In the genomic region with DNA sequence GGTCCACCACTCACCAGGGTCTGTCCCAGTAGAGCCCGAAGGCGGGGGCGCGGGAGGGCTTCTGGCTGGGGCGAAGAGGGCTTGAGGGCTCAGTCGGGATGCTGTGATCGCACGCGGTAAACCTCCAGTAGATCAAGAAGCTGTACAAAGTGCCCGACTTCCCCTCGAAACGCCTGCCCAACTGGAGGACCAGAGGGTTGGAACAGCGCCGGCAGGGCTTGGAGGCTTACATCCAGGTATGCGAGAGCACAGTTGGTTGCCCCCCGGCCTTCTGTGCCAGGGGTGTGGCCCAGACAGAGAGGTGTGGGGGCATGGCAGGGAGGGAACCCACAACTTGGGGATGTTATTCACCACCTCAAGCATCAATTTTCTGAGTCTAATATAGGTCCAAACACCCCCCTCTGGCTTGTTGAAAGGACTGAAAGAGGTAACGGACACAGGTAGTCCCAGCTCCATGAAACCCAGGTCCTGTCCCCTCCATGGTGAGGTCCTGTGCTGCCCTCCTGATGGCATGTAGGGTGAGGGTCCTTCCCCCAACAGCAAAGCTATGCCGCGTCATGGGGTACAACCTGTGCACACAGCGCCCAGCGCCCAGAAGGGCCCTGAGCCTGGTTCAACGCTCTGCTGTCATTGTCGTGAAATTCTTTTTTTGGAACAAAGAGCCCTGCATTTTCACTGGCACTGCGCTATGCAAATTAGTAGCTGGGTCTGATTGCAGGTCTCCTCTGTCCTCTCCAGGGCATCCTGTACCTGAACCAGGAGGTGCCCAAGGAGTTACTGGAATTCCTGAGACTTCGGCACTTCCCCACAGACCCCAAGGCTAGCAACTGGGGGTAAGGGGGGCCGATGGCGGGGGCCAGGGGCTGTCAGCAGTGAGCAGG, we compare ENCODE assay signal across 8 cellular contexts. TPM values are rescaled to one million over a fixed set of nuclear protein-coding genes. Genes with fewer than 3 reads are reported as not detected.
DNase-seq lines count a peak whose midpoint lies in the region; ATAC-seq and TF ChIP-seq lines count a peak whose summit lies in the region.

No MANE protein-coding gene starts in this region.

- H3K36me3 ChIP-seq in Caco-2 (ENCODE audit: control insufficient read depth, insufficient read depth, low read length), result no peaks in the 10 kb centered on the region
- H3K36me3 ChIP-seq in HUES64 (ENCODE audit: insufficient read depth, low read length), result peaks cover 34% of the 10 kb centered on the region
- peaks cover 31 to 39% of the 10 kb centered on the region in 2 donors for H3K36me3 ChIP-seq in ascending aorta
- H3K36me3 ChIP-seq in mesendoderm (ENCODE audit: control insufficient read depth, insufficient read depth, low read length), result peaks cover 16% of the 10 kb centered on the region

- ATAC-seq in GM19023 (IDR thresholded peaks at IDR 0.05; ENCODE audit: unreplicated experiment), result peak; percentile 16

- H3K23ac ChIP-seq in mesendoderm (ENCODE audit: low read length), result no peak overlapping the region

- TF ChIP-seq CTCF in Caco-2 (IDR thresholded peaks at IDR 0.05; ENCODE audit: insufficient read depth in 1 of 2, low read depth in 1 of 2, low read length in 1 of 2, severe bottlenecking in 1 of 2, unreplicated experiment in 1 of 2) (no peak), ascending aorta (IDR thresholded peaks at IDR 0.05) (no peak)

- CTCF ChIA-PET in Caco-2 (lab: Charles Lee), result interaction anchor here (0.5 to 2.4 kb wide), 9 partner anchors 10 to 559 kb away, joined by 3 to 19 read pairs (median 4); a partner anchor contains a TSS

- peaks cover 2% of the 10 kb centered on the region for H3K79me1 ChIP-seq in mesendoderm (ENCODE audit: low read length)

- H3K9me3 ChIP-seq in Caco-2 (no peaks in the 10 kb centered on the region), HUES64 (ENCODE audit: insufficient read depth, low read depth, low read length) (no peaks in the 10 kb centered on the region), ascending aorta (no peaks in the 10 kb centered on the region)

- BruUV-seq in Caco-2 (replicated peaks; lab: Mats Ljungman, UMichigan), result no TSS peak

- no peak for DNase-seq in Caco-2
- DNase-seq in ascending aorta (ENCODE audit: low spot score in 2 of 2), result no peak
- peak; percentile 37 for DNase-seq in mesendoderm
- no peak for DNase-seq in T1000 (lab: John Stamatoyannopoulos, UW)
- no peak for DNase-seq in NCI-H1694 (lab: John Stamatoyannopoulos, UW)
- no peak for DNase-seq in OCI-M1 (lab: John Stamatoyannopoulos, UW)

- peaks cover 9% of the 10 kb centered on the region for H3K4me1 Mint-ChIP-seq in Caco-2 (ENCODE audit: low read depth, unreplicated experiment)

- H3K4me3 Mint-ChIP-seq in Caco-2 (ENCODE audit: unreplicated experiment), result peak overlapping the region; percentile 73

- no peak overlapping the region for H2AK5ac ChIP-seq in mesendoderm (ENCODE audit: low read length)

- H2BK5ac ChIP-seq in mesendoderm (ENCODE audit: low read length), result no peak overlapping the region

- H3K27ac Mint-ChIP-seq in Caco-2 (ENCODE audit: unreplicated experiment), result no peak overlapping the region

- no peaks in the 10 kb centered on the region for H3K27me3 Mint-ChIP-seq in Caco-2 (ENCODE audit: insufficient read depth, unreplicated experiment)

- H3K4me1 ChIP-seq in Caco-2 (peaks cover 5% of the 10 kb centered on the region; the same call in 1 of the 2 replicates), HUES64 (ENCODE audit: insufficient read depth, low read length) (peaks cover 6% of the 10 kb centered on the region), ascending aorta (peaks cover 11 to 26% of the 10 kb centered on the region in 2 donors), mesendoderm (ENCODE audit: control insufficient read depth, low read depth, low read length) (no peaks in the 10 kb centered on the region)

- H3K56ac ChIP-seq in mesendoderm (ENCODE audit: low read length), result no peak overlapping the region

- POLR2A ChIA-PET in Caco-2 (lab: Charles Lee), result interaction anchor here (0.6 to 1.4 kb wide), 3 partner anchors 10 to 1069 kb away, joined by 3 read pairs; a partner anchor contains a TSS

- no peak overlapping the region for H3K4ac ChIP-seq in mesendoderm (ENCODE audit: low read depth, low read length)

- peak overlapping the region; percentile 24 for H3K4me2 ChIP-seq in mesendoderm (ENCODE audit: low read length)

- no peaks in the 10 kb centered on the region for H3K27me3 ChIP-seq in Caco-2 (replicated peaks; ENCODE audit: control insufficient read depth, insufficient read depth, low read length)
- H3K27me3 ChIP-seq in HUES64 (ENCODE audit: insufficient read depth, low read length), result peaks cover 23% of the 10 kb centered on the region
- H3K27me3 ChIP-seq in ascending aorta, result peaks cover 17% of the 10 kb centered on the region
- peaks cover 8% of the 10 kb centered on the region for H3K27me3 ChIP-seq in mesendoderm (ENCODE audit: insufficient read depth, low read length, poor library complexity)

- H3K9ac ChIP-seq in HUES64 (ENCODE audit: low read depth, low read length) (peak overlapping the region; percentile 65; the same call in 1 of the 2 replicates), mesendoderm (ENCODE audit: low read length) (no peak overlapping the region)

- peaks cover 53% of the 10 kb centered on the region for H3K36me3 Mint-ChIP-seq in Caco-2 (ENCODE audit: insufficient read depth, unreplicated experiment)

- intact Hi-C loops in Caco-2 (cut with micrococcal nuclease; ENCODE audit: unreplicated experiment) (loop anchor here (2.0 kb wide), 1 partner anchor 60 kb away; a partner anchor contains a TSS), ascending aorta (cut with DNase I) (no loop called here)

- no peaks in the 10 kb centered on the region for H3K9me3 Mint-ChIP-seq in Caco-2 (ENCODE audit: unreplicated experiment)

- H2BK120ac ChIP-seq in mesendoderm (ENCODE audit: low read depth, low read length), result no peak overlapping the region

- 32% methylated on average over 27 of the region's 27 CpGs for WGBS in HUES64
- WGBS in mesendoderm (ENCODE audit: extremely low coverage, insufficient coverage, low lambda C conversion rate), result no CpG with 5 or more reads among the region's 27 CpGs

- H3K79me2 ChIP-seq in mesendoderm (ENCODE audit: control insufficient read depth, insufficient read depth, low read length), result no peaks in the 10 kb centered on the region

- H2BK15ac ChIP-seq in mesendoderm (replicated peaks; ENCODE audit: low read depth), result no peak overlapping the region

- no peak overlapping the region for H4K8ac ChIP-seq in mesendoderm (ENCODE audit: low read depth, low read length)

- H3K27ac ChIP-seq in HUES64 (ENCODE audit: low read depth, low read length), result no peak overlapping the region
- no peak overlapping the region for H3K27ac ChIP-seq in ascending aorta
- H3K27ac ChIP-seq in mesendoderm (ENCODE audit: low read depth, low read length), result no peak overlapping the region

- H3K18ac ChIP-seq in mesendoderm (ENCODE audit: low read length), result no peak overlapping the region

- H3K4me3 ChIP-seq in Caco-2 (ENCODE audit: low read depth, low read length) (no peak overlapping the region), HUES64 (ENCODE audit: low read length) (peak overlapping the region; percentile 61), ascending aorta (peak overlapping the region; percentile 43 to 59), mesendoderm (ENCODE audit: low read length) (no peak overlapping the region)

- no peak overlapping the region for H4K5ac ChIP-seq in mesendoderm (ENCODE audit: low read length)

RNA-seq across cellular contexts. Expression of a gene that starts 1.2 kb away (rescaled TPM):
- total RNA-seq in Caco-2 (2022), result 0.91 and 1.2 TPM in 2 replicates
- 1.2 TPM for polyA plus RNA-seq in HUES64 (2013, experiment 1 of 2)
- 2.2 TPM for polyA plus RNA-seq in HUES64 (2013, experiment 2 of 2)
- 0.53 TPM for total RNA-seq in ascending aorta
- polyA plus RNA-seq in mesendoderm (2013, experiment 1 of 2), result 1.2 TPM
- 1.2 TPM for polyA plus RNA-seq in mesendoderm (2013, experiment 2 of 2)

RNA-seq across cellular contexts. Expression of a gene that starts 10.1 kb away (rescaled TPM):
- total RNA-seq in Caco-2 (2022), result 458 and 504 TPM in 2 replicates
- 404 TPM for polyA plus RNA-seq in HUES64 (2013, experiment 1 of 2)
- polyA plus RNA-seq in HUES64 (2013, experiment 2 of 2), result 367 TPM
- total RNA-seq in ascending aorta, result 674 TPM
- 643 TPM for polyA plus RNA-seq in mesendoderm (2013, experiment 1 of 2)
- 637 TPM for polyA plus RNA-seq in mesendoderm (2013, experiment 2 of 2)

RNA-seq across cellular contexts. Expression of a gene that starts 57.0 kb away (rescaled TPM):
- total RNA-seq in Caco-2 (2022) (72.0 and 75.7 TPM in 2 replicates), ascending aorta (33.8 TPM)
- 48.6 TPM for polyA plus RNA-seq in HUES64 (2013, experiment 1 of 2)
- polyA plus RNA-seq in HUES64 (2013, experiment 2 of 2), result 46.7 TPM
- 39.2 TPM for polyA plus RNA-seq in mesendoderm (2013, experiment 1 of 2)
- polyA plus RNA-seq in mesendoderm (2013, experiment 2 of 2), result 41.6 TPM

RNA-seq across cellular contexts. Expression of a gene that starts 59.1 kb away (rescaled TPM):
- total RNA-seq in Caco-2 (2022), result 61.6 and 63.7 TPM in 2 replicates
- polyA plus RNA-seq in HUES64 (2013, experiment 1 of 2), result 90.8 TPM
- 104 TPM for polyA plus RNA-seq in HUES64 (2013, experiment 2 of 2)
- total RNA-seq in ascending aorta, result 2.4 TPM
- 100.0 TPM for polyA plus RNA-seq in mesendoderm (2013, experiment 1 of 2)
- 131 TPM for polyA plus RNA-seq in mesendoderm (2013, experiment 2 of 2)

Comparison
In these comparisons a context has a peak if more than half of its experiments do, and no peak if none do; other contexts are left out.
1. H3K4me3 ChIP-seq: peak in HUES64 (single experiment) and ascending aorta (2 of 2); none in Caco-2 (single experiment) and mesendoderm (single experiment).